Comparison of ENCODE assay signal across 8 cellular contexts in the genomic region with DNA sequence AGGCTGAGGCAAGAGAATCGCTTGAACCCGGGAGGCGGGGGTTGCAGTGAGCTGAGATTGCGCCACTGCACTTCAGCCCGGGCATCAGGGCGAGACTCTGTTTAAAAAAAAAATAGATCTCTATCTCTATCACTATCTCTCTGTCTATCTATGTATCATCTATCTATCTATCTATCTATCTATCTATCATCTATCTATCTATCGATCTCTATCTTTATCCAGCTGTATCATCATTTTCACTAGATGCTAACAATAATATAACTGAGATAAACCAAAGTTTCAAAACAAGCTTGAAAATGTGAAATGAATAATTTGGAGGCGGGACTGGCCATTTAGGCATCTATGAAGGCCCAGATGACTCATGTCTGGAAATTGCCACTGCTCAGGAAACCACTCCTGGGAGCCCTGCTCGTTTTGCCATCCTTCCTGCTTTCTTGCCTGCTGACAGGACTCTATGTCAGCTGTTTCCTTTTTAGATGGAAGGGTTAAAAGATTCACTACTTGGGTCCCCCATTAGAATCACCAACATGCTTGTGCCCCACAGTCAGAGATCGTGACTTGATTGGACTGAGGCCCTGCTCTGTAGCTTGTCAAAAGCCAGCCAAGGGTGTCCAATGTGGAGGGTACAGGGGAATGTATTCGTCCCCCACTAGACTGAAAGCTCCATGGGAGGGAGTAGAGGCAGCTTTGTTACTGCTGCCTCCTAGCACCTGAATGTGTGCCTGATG.
DNase-seq lines count a peak whose midpoint lies in the region; ATAC-seq and TF ChIP-seq lines count a peak whose summit lies in the region.

No MANE protein-coding gene starts in this region.

- H3K4me1 ChIP-seq in GM23338 (ENCODE audit: insufficient read depth) = peaks cover 28% of the 10 kb centered on the region

- H3K36me3 ChIP-seq in GM23338 (ENCODE audit: insufficient read depth) = no peaks in the 10 kb centered on the region

- H3K27me3 ChIP-seq in GM23338 (ENCODE audit: insufficient read depth) = no peaks in the 10 kb centered on the region

- no peak overlapping the region for H2AFZ ChIP-seq in GM23338

- H3F3A ChIP-seq in GM23338 (replicated peaks; ENCODE audit: low read depth) = no peaks in the 10 kb centered on the region

- DNase-seq in A172 (ENCODE audit: low spot score) (peak; percentile 82), GM23338 (ENCODE audit: low spot score) (no peak), iris pigment epithelial cell (ENCODE audit: low read depth) (peak; percentile 83), NCI-H2171 treated with DMSO at 0.1 percent for 48 hours (lab: John Stamatoyannopoulos, UW) (no peak)
- DNase-seq in activated CD4-positive, alpha-beta memory T cell treated with anti-CD3 and anti-CD28 coated beads for 36 hours = peak; percentile 64
- no peak for DNase-seq in activated CD4-positive, CD25-positive, alpha-beta regulatory T cell (lab: John Stamatoyannopoulos, UW)
- DNase-seq in stimulated activated CD4-positive, alpha-beta T cell treated with anti-CD3 and anti-CD28 coated beads, Interleukin-4, amount 100 ng/mL, for 4 hours = no peak

- H3K27ac Mint-ChIP-seq in GM23338 = 0 out of 2 replicates have a peak overlapping the region, but pooled peaks have one; percentile 45
- H3K27ac Mint-ChIP-seq in activated CD4-positive, alpha-beta memory T cell treated with anti-CD3 and anti-CD28 coated beads for 36 hours = peak overlapping the region; percentile 68

- no peak overlapping the region for H3K4me2 ChIP-seq in GM23338

- TF ChIP-seq CTCF in GM23338 (conservative IDR thresholded peaks at IDR 0.05; ENCODE audit: low read depth in 2 of 2) = no peak

- intact Hi-C loops in activated CD4-positive, alpha-beta memory T cell treated with anti-CD3 and anti-CD28 coated beads for 36 hours (cut with micrococcal nuclease) = loop anchor here (10.0 kb wide), 3 partner anchors 668 to 1402 kb away; partner anchors contain the start of gene HIVEP2

- peaks cover 42% of the 10 kb centered on the region for H3K4me1 Mint-ChIP-seq in GM23338
- peaks cover 81% of the 10 kb centered on the region for H3K4me1 Mint-ChIP-seq in activated CD4-positive, alpha-beta memory T cell treated with anti-CD3 and anti-CD28 coated beads for 36 hours (ENCODE audit: low read depth)

- H3K79me2 ChIP-seq in GM23338 (replicated peaks; ENCODE audit: insufficient read depth) = peaks cover 83% of the 10 kb centered on the region

- H3K36me3 Mint-ChIP-seq in GM23338 (ENCODE audit: low read depth) = peaks cover 10% of the 10 kb centered on the region
- H3K36me3 Mint-ChIP-seq in activated CD4-positive, alpha-beta memory T cell treated with anti-CD3 and anti-CD28 coated beads for 36 hours = peaks cover 6% of the 10 kb centered on the region

- peaks cover 2% of the 10 kb centered on the region; the same call in 2 of the 3 replicates for H3K9me3 Mint-ChIP-seq in GM23338
- H3K9me3 Mint-ChIP-seq in activated CD4-positive, alpha-beta memory T cell treated with anti-CD3 and anti-CD28 coated beads for 36 hours = no peaks in the 10 kb centered on the region

- no peaks in the 10 kb centered on the region for H4K20me1 ChIP-seq in GM23338 (replicated peaks; ENCODE audit: insufficient read depth)

- no peak overlapping the region for H3K27ac ChIP-seq in GM23338 (ENCODE audit: low read depth)

- no peak overlapping the region for H3K4me3 Mint-ChIP-seq in GM23338
- peak overlapping the region; percentile 48 for H3K4me3 Mint-ChIP-seq in activated CD4-positive, alpha-beta memory T cell treated with anti-CD3 and anti-CD28 coated beads for 36 hours

- peaks cover 6% of the 10 kb centered on the region for H3K27me3 Mint-ChIP-seq in GM23338 (ENCODE audit: insufficient read depth, low read depth, poor library complexity)
- H3K27me3 Mint-ChIP-seq in activated CD4-positive, alpha-beta memory T cell treated with anti-CD3 and anti-CD28 coated beads for 36 hours = no peaks in the 10 kb centered on the region

- ATAC-seq in GM23338 (no peak), HG03135 (IDR thresholded peaks at IDR 0.05; ENCODE audit: unreplicated experiment) (no peak)

- no peaks in the 10 kb centered on the region for H3K9me2 ChIP-seq in GM23338 (ENCODE audit: insufficient read depth)

- POLR2A ChIA-PET in activated CD4-positive, alpha-beta memory T cell treated with anti-CD3 and anti-CD28 coated beads for 36 hours (lab: Charles Lee) = interaction anchor here (0.9 to 1.2 kb wide), 2 partner anchors 15 to 17 kb away, joined by 4 to 5 read pairs; no protein-coding TSS in a partner anchor

- H3K4me3 ChIP-seq in GM23338 = no peak overlapping the region

- CTCF ChIA-PET in activated CD4-positive, alpha-beta memory T cell treated with anti-CD3 and anti-CD28 coated beads for 36 hours (lab: Charles Lee) = interaction anchor here (0.6 to 1.3 kb wide), 2 partner anchors 14 to 113 kb away, joined by 3 to 5 read pairs; no protein-coding TSS in a partner anchor

TF ChIP-seq in GM23338, 12 proteins besides CTCF, POLR2A, EP300 and RAD21 (continues in another document):
- TF ChIP-seq ZNF331 (CRISPR knock-in tag; IDR thresholded peaks at IDR 0.05; ENCODE audit: low read depth) (no peak), JUNB (IDR thresholded peaks at IDR 0.05; ENCODE audit: unreplicated experiment) (no peak), STAT1 (IDR thresholded peaks at IDR 0.05; ENCODE audit: unreplicated experiment) (no peak), NANOG (IDR thresholded peaks at IDR 0.05; ENCODE audit: borderline replicate concordance) (no peak)
- TF ChIP-seq, protein P1, sequence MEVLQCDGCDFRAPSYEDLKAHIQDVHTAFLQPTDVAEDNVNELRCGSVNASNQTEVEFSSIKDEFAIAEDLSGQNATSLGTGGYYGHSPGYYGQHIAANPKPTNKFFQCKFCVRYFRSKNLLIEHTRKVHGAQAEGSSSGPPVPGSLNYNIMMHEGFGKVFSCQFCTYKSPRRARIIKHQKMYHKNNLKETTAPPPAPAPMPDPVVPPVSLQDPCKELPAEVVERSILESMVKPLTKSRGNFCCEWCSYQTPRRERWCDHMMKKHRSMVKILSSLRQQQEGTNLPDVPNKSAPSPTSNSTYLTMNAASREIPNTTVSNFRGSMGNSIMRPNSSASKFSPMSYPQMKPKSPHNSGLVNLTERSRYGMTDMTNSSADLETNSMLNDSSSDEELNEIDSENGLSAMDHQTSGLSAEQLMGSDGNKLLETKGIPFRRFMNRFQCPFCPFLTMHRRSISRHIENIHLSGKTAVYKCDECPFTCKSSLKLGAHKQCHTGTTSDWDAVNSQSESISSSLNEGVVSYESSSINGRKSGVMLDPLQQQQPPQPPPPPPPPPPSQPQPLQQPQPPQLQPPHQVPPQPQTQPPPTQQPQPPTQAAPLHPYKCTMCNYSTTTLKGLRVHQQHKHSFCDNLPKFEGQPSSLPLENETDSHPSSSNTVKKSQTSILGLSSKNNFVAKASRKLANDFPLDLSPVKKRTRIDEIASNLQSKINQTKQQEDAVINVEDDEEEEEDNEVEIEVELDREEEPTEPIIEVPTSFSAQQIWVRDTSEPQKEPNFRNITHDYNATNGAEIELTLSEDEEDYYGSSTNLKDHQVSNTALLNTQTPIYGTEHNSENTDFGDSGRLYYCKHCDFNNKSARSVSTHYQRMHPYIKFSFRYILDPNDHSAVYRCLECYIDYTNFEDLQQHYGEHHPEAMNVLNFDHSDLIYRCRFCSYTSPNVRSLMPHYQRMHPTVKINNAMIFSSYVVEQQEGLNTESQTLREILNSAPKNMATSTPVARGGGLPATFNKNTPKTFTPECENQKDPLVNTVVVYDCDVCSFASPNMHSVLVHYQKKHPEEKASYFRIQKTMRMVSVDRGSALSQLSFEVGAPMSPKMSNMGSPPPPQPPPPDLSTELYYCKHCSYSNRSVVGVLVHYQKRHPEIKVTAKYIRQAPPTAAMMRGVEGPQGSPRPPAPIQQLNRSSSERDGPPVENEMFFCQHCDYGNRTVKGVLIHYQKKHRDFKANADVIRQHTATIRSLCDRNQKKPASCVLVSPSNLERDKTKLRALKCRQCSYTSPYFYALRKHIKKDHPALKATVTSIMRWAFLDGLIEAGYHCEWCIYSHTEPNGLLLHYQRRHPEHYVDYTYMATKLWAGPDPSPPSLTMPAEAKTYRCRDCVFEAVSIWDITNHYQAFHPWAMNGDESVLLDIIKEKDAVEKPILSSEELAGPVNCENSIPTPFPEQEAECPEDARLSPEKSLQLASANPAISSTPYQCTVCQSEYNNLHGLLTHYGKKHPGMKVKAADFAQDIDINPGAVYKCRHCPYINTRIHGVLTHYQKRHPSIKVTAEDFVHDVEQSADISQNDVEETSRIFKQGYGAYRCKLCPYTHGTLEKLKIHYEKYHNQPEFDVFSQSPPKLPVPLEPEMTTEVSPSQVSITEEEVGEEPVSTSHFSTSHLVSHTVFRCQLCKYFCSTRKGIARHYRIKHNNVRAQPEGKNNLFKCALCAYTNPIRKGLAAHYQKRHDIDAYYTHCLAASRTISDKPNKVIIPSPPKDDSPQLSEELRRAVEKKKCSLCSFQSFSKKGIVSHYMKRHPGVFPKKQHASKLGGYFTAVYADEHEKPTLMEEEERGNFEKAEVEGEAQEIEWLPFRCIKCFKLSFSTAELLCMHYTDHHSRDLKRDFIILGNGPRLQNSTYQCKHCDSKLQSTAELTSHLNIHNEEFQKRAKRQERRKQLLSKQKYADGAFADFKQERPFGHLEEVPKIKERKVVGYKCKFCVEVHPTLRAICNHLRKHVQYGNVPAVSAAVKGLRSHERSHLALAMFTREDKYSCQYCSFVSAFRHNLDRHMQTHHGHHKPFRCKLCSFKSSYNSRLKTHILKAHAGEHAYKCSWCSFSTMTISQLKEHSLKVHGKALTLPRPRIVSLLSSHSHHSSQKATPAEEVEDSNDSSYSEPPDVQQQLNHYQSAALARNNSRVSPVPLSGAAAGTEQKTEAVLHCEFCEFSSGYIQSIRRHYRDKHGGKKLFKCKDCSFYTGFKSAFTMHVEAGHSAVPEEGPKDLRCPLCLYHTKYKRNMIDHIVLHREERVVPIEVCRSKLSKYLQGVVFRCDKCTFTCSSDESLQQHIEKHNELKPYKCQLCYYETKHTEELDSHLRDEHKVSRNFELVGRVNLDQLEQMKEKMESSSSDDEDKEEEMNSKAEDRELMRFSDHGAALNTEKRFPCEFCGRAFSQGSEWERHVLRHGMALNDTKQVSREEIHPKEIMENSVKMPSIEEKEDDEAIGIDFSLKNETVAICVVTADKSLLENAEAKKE (CRISPR knock-in tag; IDR thresholded peaks at IDR 0.05) = no peak

Comparison
In these comparisons a context has a peak if more than half of its experiments do, and no peak if none do; other contexts are left out.
1. DNase-seq: peak in A172 (single experiment), activated CD4-positive, alpha-beta memory T cell treated with anti-CD3 and anti-CD28 coated beads for 36 hours (single experiment) and iris pigment epithelial cell (single experiment); none in GM23338 (single experiment), NCI-H2171 treated with DMSO at 0.1 percent for 48 hours (single experiment), activated CD4-positive, CD25-positive, alpha-beta regulatory T cell (0 of 4) and stimulated activated CD4-positive, alpha-beta T cell treated with anti-CD3 and anti-CD28 coated beads, Interleukin-4, amount 100 ng/mL, for 4 hours (0 of 2).